8 cellular contexts compared by ENCODE assay signal in the genomic region with DNA sequence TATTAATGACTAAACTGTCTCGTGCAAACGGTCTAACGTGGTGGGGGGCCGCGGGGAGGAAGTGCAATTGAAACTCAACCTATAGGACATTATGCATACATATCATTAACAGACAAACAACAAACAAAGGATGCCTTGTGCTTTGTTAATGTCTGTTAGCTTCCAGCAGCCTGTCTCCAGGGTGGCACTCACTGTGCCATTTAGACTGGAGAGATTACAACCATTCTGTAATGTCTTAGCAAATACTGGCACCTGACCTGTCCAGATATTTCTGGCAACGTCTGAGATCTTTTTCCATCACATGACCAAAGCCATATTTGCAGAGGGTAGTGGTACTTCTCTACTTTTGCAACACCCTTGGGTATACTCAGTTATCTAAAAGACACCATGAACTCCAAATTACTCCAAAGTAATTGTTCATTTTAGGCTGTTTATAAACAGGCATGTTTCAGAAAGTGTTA. TPM values are rescaled to one million over a fixed set of nuclear protein-coding genes. Genes with fewer than 3 reads are reported as not detected.
DNase-seq lines count a peak whose midpoint lies in the region; ATAC-seq, FAIRE-seq and TF ChIP-seq lines count a peak whose summit lies in the region.

No MANE protein-coding gene starts in this region.

- in situ Hi-C loops in GM13977 (cut with MboI; ENCODE audit: low pct_unique_long_range_greater_than_20kb, low sequenced_read_pairs, unreplicated experiment), result no loop called here

- intact Hi-C loops in sciatic nerve (cut with DNase I), result no loop called here

- DNase-seq in H54 (ENCODE audit: insufficient read length, low spot score), result no peak
- peak; percentile 23 for DNase-seq in OCI-M1 (lab: John Stamatoyannopoulos, UW)
- peak; percentile 67 for DNase-seq in globus pallidus (ENCODE audit: low spot score)
- DNase-seq in sciatic nerve (ENCODE audit: low spot score), result no peak
- DNase-seq in stimulated activated CD4-positive, alpha-beta T cell treated with anti-CD3 and anti-CD28 coated beads, Interleukin-2, amount 100 ng/mL, for 48 hours, result no peak
- DNase-seq in GM13977 (ENCODE audit: low spot score), result no peak

- TF ChIP-seq POLR2A in H54 (IDR thresholded peaks at IDR 0.05; ENCODE audit: low read depth, low read length), result no peak

- FAIRE-seq in H54 (lab: Jason Lieb, UNC), result peak; percentile 30

- TF ChIP-seq CTCF in GM13977 (IDR thresholded peaks at IDR 0.05; ENCODE audit: extremely low read depth, insufficient read depth, missing control alignments), result no peak

- peak; percentile 35 for ATAC-seq in sciatic nerve
- ATAC-seq in HG02610 (IDR thresholded peaks at IDR 0.05; ENCODE audit: unreplicated experiment), result no peak
- ATAC-seq in GM18498 (IDR thresholded peaks at IDR 0.05; ENCODE audit: unreplicated experiment), result no peak

RNA-seq across cellular contexts. Expression of a gene that starts 11.6 kb away (rescaled TPM):
- 64.4 TPM for total RNA-seq in sciatic nerve

Comparison
In these comparisons a context has a peak if more than half of its experiments do, and no peak if none do; other contexts are left out.
1. DNase-seq: peak in OCI-M1 (single experiment) and globus pallidus (single experiment); none in H54 (single experiment), sciatic nerve (single experiment), stimulated activated CD4-positive, alpha-beta T cell treated with anti-CD3 and anti-CD28 coated beads, Interleukin-2, amount 100 ng/mL, for 48 hours (0 of 2) and GM13977 (single experiment).